In the genomic region with DNA sequence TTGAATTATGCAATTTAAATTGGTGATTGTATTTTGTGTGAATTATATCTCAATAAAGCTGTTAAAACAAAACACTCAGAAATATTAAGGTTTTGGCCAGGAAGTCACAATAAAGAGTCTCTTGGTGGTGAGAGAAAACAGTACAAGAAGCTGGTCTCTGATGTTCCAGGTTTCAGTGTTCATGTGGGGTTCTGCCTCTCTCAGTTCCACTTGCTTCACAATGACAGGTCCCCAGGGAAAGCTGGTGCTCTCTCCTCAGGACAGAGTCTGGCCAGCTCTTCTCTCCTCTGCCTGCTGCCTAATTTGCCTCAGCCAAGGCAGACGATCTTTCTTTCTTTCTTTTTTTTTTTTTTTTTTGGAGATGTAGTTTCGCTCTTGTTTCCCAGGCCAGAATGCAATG, we compare ENCODE assay signal across 14 cellular contexts.
DNase-seq lines count a peak whose midpoint lies in the region; ATAC-seq and TF ChIP-seq lines count a peak whose summit lies in the region.
"Had no signal": no experiment of that assay in that cellular context is flagged by ENCODE, and none has a peak within 500 bp of the region (broad histone marks: within the 10 kb centered on the region; RNA-seq: fewer than 3 reads in every experiment).

No MANE protein-coding gene starts in this region.

- H3K4me1 Mint-ChIP-seq in type B pancreatic cell (ENCODE audit: unreplicated experiment), result no peaks in the 10 kb centered on the region
- H3K4me1 Mint-ChIP-seq: CD14-positive monocyte had no signal

- 68 to 71% methylated on average over 2 of the region's 2 CpGs for WGBS in thyroid gland, 2 donors
- WGBS in aorta, 2 donors, result 55 to 56% methylated on average over 2 of the region's 2 CpGs

- no peaks in the 10 kb centered on the region for H3K9me3 Mint-ChIP-seq in type B pancreatic cell

- no peak for DNase-seq in NCI-H187 treated with DMSO at 0.1 percent for 48 hours (lab: John Stamatoyannopoulos, UW)
- no peak for DNase-seq in thyroid gland
- DNase-seq in type B pancreatic cell (ENCODE audit: extremely low spot score, unreplicated experiment), result no peak
- no peak for DNase-seq in aorta
- DNase-seq: activated T-cell treated with anti-CD3 and anti-CD28 coated beads, Interleukin-2, amount 50 U/mL, for 72 hours; HCEC 1CT; head of caudate nucleus; NCI-H345; SHP77 treated with DMSO at 0.1 percent for 48 hours had no signal

- ATAC-seq in GM18858 (IDR thresholded peaks at IDR 0.05; ENCODE audit: unreplicated experiment), result peak; percentile 81
- ATAC-seq in GM21360 (IDR thresholded peaks at IDR 0.05; ENCODE audit: unreplicated experiment), result peak; percentile 99
- peak; percentile 94 for ATAC-seq in HG02938 (IDR thresholded peaks at IDR 0.05; ENCODE audit: unreplicated experiment)
- peak; percentile 94 for ATAC-seq in HG03565 (IDR thresholded peaks at IDR 0.05; ENCODE audit: unreplicated experiment)
- ATAC-seq in aorta (ENCODE audit: low FRiP score), result no peak
- ATAC-seq: activated T-cell treated with anti-CD3 and anti-CD28 coated beads, Interleukin-2, amount 50 U/mL, for 72 hours had no signal

- H3K27me3 Mint-ChIP-seq in type B pancreatic cell, result no peaks in the 10 kb centered on the region

- intact Hi-C loops in thyroid gland (cut with DNase I) (no loop called here), aorta (cut with DNase I) (no loop called here)

- TF ChIP-seq POLR2A in thyroid gland (IDR thresholded peaks at IDR 0.05), result no peak

- H3K9me3 ChIP-seq in thyroid gland (no peaks in the 10 kb centered on the region), aorta (ENCODE audit: control insufficient read depth, low read length) (no peaks in the 10 kb centered on the region)

- H3K4me3 ChIP-seq in thyroid gland (replicated peaks in 1 of 3) (no peak overlapping the region), aorta (ENCODE audit: low read length in 2 of 2) (no peak overlapping the region)

- no peak overlapping the region for H3K4me3 Mint-ChIP-seq in type B pancreatic cell
- H3K4me3 Mint-ChIP-seq: activated T-cell treated with anti-CD3 and anti-CD28 coated beads, Interleukin-2, amount 50 U/mL, for 72 hours; CD14-positive monocyte had no signal

- no peaks in the 10 kb centered on the region for H3K27me3 ChIP-seq in thyroid gland
- H3K27me3 ChIP-seq in aorta (ENCODE audit: control insufficient read depth in 1 of 2, insufficient read depth in 2 of 2, low read length in 1 of 2), result no peaks in the 10 kb centered on the region

- H3K4me1 ChIP-seq in thyroid gland (no peaks in the 10 kb centered on the region), aorta (ENCODE audit: control insufficient read depth in 1 of 2, insufficient read depth in 2 of 2, low read length in 2 of 2) (peaks cover 0 to 2% of the 10 kb centered on the region in 2 donors)

- H3K27ac Mint-ChIP-seq in type B pancreatic cell, result no peak overlapping the region
- H3K27ac Mint-ChIP-seq: activated T-cell treated with anti-CD3 and anti-CD28 coated beads, Interleukin-2, amount 50 U/mL, for 72 hours; CD14-positive monocyte had no signal

- TF ChIP-seq CTCF in thyroid gland (IDR thresholded peaks at IDR 0.05) (no peak), type B pancreatic cell (conservative IDR thresholded peaks at IDR 0.05) (no peak)

- H3K27ac ChIP-seq in thyroid gland, result no peak overlapping the region
- no peak overlapping the region for H3K27ac ChIP-seq in aorta (ENCODE audit: low read depth in 1 of 2, low read length in 2 of 2)

- H3K36me3 Mint-ChIP-seq in type B pancreatic cell, result no peaks in the 10 kb centered on the region
- H3K36me3 Mint-ChIP-seq: CD14-positive monocyte had no signal

- H3K36me3 ChIP-seq in thyroid gland (no peaks in the 10 kb centered on the region), aorta (ENCODE audit: control insufficient read depth in 1 of 2, insufficient read depth in 2 of 2, low read length in 1 of 2) (no peaks in the 10 kb centered on the region)
